11 cellular contexts compared by ENCODE assay signal in the genomic region with DNA sequence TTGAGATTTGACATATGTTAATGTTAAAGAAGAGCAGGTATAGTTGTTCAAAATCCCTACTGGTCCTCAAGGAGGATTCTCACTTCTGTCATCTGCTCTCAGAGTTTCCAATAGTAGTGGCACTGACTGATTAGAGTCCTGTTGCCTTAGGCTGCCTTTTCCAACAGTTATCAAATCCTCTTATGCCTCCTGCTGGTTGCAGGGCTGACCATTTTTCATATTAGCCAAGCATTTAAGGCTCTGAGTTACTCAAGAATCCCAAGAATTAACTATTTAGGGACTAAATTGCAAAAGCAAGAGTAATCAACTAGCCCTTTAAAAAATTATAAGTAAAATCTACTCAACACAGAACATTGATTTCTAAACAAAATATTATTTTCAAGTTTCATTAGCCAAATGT.
A peak's percentile ranks its signal among the peaks of the same experiment; 100 is the strongest.
DNase-seq lines count a peak whose midpoint lies in the region; ATAC-seq and TF ChIP-seq lines count a peak whose summit lies in the region.
"Had no signal": no experiment of that assay in that cellular context is flagged by ENCODE, and none has a peak within 500 bp of the region (broad histone marks: within the 10 kb centered on the region; RNA-seq: fewer than 3 reads in every experiment).

No MANE protein-coding gene starts in this region.

- peak; percentile 73 for TF ChIP-seq CTCF in LNCaP clone FGC (IDR thresholded peaks at IDR 0.05; ENCODE audit: control insufficient read depth, extremely low read depth, insufficient read depth)
- no peak for TF ChIP-seq CTCF in WTC11 (IDR thresholded peaks at IDR 0.05)

- H3K18ac ChIP-seq in mesendoderm (ENCODE audit: low read length): no peak overlapping the region

- no peak overlapping the region for H3K4me3 ChIP-seq in LNCaP clone FGC (ENCODE audit: low read depth, low read length)
- no peak overlapping the region for H3K4me3 ChIP-seq in mesendoderm (ENCODE audit: low read length)
- H3K4me3 ChIP-seq: coronary artery had no signal

- H3K27me3 ChIP-seq in mesendoderm (ENCODE audit: insufficient read depth, low read length, poor library complexity): no peaks in the 10 kb centered on the region

- no peak overlapping the region for H4K5ac ChIP-seq in mesendoderm (ENCODE audit: low read length)

- no peak overlapping the region for H3K4me3 Mint-ChIP-seq in WTC11

- H3K79me2 ChIP-seq in mesendoderm (ENCODE audit: control insufficient read depth, insufficient read depth, low read length): no peaks in the 10 kb centered on the region

- H4K8ac ChIP-seq in mesendoderm (ENCODE audit: low read depth, low read length): no peak overlapping the region

- no peak overlapping the region for H2BK15ac ChIP-seq in mesendoderm (replicated peaks; ENCODE audit: low read depth)

- no peak overlapping the region for H2BK5ac ChIP-seq in mesendoderm (ENCODE audit: low read length)

- H3K9me3 Mint-ChIP-seq in WTC11: peaks cover 4% of the 10 kb centered on the region; the same call in 1 of the 2 replicates

- no peaks in the 10 kb centered on the region for H3K4me1 ChIP-seq in mesendoderm (ENCODE audit: control insufficient read depth, low read depth, low read length)

- H3K27ac Mint-ChIP-seq in WTC11: no peak overlapping the region

- ATAC-seq in WTC11 (0 out of 2 replicates have a peak, but pooled peaks have one; percentile 18), GM18520 (IDR thresholded peaks at IDR 0.05; ENCODE audit: unreplicated experiment) (no peak), GM21367 (IDR thresholded peaks at IDR 0.05; ENCODE audit: unreplicated experiment) (no peak), HG03139 (IDR thresholded peaks at IDR 0.05; ENCODE audit: unreplicated experiment) (no peak)
- ATAC-seq: sciatic nerve had no signal

- no peaks in the 10 kb centered on the region for H3K36me3 ChIP-seq in mesendoderm (ENCODE audit: control insufficient read depth, insufficient read depth, low read length)

- POLR2A ChIA-PET in WTC11 (lab: Charles Lee): no interaction called here

- no peak overlapping the region for H2BK120ac ChIP-seq in mesendoderm (ENCODE audit: low read depth, low read length)

- no peak overlapping the region for H3K9ac ChIP-seq in mesendoderm (ENCODE audit: low read length)

- no peak overlapping the region for H2AK5ac ChIP-seq in mesendoderm (ENCODE audit: low read length)

- no peak overlapping the region for H3K23ac ChIP-seq in mesendoderm (ENCODE audit: low read length)

- H3K27ac ChIP-seq in mesendoderm (ENCODE audit: low read depth, low read length): no peak overlapping the region
- H3K27ac ChIP-seq: coronary artery had no signal

- H3K4me2 ChIP-seq in mesendoderm (ENCODE audit: low read length): no peak overlapping the region

- H3K4ac ChIP-seq in mesendoderm (ENCODE audit: low read depth, low read length): no peak overlapping the region

- no peaks in the 10 kb centered on the region for H3K79me1 ChIP-seq in mesendoderm (ENCODE audit: low read length)

- H3K27me3 Mint-ChIP-seq in WTC11 (ENCODE audit: low read depth): no peaks in the 10 kb centered on the region

- H3K4me1 Mint-ChIP-seq in WTC11: peaks cover 53% of the 10 kb centered on the region

- CTCF ChIA-PET in WTC11 (lab: Charles Lee): interaction anchor here (0.7 kb wide), 1 partner anchor 124 kb away, joined by 3 read pairs; no protein-coding TSS in a partner anchor

- no peak overlapping the region for H3K56ac ChIP-seq in mesendoderm (ENCODE audit: low read length)

- DNase-seq in DMS53 treated with DMSO at 0.1 percent for 48 hours (lab: John Stamatoyannopoulos, UW; ENCODE audit: unreplicated experiment) (peak; percentile 74), LNCaP clone FGC (ENCODE audit: low read depth) (peak; percentile 27), WTC11 (ENCODE audit: low spot score) (no peak), mesendoderm (peak; percentile 59)
- no peak for DNase-seq in activated naive CD4-positive, alpha-beta T cell treated with anti-CD3 and anti-CD28 coated beads, Interleukin-2, amount 50 U/mL, for 16 hours
- DNase-seq: NCI-H1436 had no signal

- H3K36me3 Mint-ChIP-seq in WTC11: no peaks in the 10 kb centered on the region

TF ChIP-seq in WTC11, 78 proteins besides CTCF, POLR2A, EP300 and RAD21:
- no peak for TF ChIP-seq ZNF416 (CRISPR knock-in tag; IDR thresholded peaks at IDR 0.05)
- TF ChIP-seq, protein P1, sequence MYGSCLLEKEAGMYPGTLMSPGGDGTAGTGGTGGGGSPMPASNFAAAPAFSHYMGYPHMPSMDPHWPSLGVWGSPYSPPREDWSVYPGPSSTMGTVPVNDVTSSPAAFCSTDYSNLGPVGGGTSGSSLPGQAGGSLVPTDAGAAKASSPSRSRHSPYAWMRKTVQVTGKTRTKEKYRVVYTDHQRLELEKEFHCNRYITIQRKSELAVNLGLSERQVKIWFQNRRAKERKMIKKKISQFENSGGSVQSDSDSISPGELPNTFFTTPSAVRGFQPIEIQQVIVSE (CRISPR knock-in tag; IDR thresholded peaks at IDR 0.05; ENCODE audit: borderline replicate concordance): no peak
- no peak for TF ChIP-seq TCF7 (CRISPR knock-in tag; IDR thresholded peaks at IDR 0.05; ENCODE audit: low read depth)
- TF ChIP-seq ETV6 (CRISPR knock-in tag; IDR thresholded peaks at IDR 0.05): no peak
- TF ChIP-seq, protein P2, sequence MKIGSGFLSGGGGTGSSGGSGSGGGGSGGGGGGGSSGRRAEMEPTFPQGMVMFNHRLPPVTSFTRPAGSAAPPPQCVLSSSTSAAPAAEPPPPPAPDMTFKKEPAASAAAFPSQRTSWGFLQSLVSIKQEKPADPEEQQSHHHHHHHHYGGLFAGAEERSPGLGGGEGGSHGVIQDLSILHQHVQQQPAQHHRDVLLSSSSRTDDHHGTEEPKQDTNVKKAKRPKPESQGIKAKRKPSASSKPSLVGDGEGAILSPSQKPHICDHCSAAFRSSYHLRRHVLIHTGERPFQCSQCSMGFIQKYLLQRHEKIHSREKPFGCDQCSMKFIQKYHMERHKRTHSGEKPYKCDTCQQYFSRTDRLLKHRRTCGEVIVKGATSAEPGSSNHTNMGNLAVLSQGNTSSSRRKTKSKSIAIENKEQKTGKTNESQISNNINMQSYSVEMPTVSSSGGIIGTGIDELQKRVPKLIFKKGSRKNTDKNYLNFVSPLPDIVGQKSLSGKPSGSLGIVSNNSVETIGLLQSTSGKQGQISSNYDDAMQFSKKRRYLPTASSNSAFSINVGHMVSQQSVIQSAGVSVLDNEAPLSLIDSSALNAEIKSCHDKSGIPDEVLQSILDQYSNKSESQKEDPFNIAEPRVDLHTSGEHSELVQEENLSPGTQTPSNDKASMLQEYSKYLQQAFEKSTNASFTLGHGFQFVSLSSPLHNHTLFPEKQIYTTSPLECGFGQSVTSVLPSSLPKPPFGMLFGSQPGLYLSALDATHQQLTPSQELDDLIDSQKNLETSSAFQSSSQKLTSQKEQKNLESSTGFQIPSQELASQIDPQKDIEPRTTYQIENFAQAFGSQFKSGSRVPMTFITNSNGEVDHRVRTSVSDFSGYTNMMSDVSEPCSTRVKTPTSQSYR (CRISPR knock-in tag; IDR thresholded peaks at IDR 0.05): no peak
- TF ChIP-seq OVOL2 (CRISPR knock-in tag; IDR thresholded peaks at IDR 0.05; ENCODE audit: borderline replicate concordance): no peak

Comparison
In these comparisons a context has a peak if more than half of its experiments do, and no peak if none do; other contexts are left out.
1. DNase-seq: peak in DMS53 treated with DMSO at 0.1 percent for 48 hours (single experiment), LNCaP clone FGC (single experiment) and mesendoderm (single experiment); none in WTC11 (single experiment) and activated naive CD4-positive, alpha-beta T cell treated with anti-CD3 and anti-CD28 coated beads, Interleukin-2, amount 50 U/mL, for 16 hours (single experiment).